ENCODE assay signal across 8 cellular contexts in the genomic region with DNA sequence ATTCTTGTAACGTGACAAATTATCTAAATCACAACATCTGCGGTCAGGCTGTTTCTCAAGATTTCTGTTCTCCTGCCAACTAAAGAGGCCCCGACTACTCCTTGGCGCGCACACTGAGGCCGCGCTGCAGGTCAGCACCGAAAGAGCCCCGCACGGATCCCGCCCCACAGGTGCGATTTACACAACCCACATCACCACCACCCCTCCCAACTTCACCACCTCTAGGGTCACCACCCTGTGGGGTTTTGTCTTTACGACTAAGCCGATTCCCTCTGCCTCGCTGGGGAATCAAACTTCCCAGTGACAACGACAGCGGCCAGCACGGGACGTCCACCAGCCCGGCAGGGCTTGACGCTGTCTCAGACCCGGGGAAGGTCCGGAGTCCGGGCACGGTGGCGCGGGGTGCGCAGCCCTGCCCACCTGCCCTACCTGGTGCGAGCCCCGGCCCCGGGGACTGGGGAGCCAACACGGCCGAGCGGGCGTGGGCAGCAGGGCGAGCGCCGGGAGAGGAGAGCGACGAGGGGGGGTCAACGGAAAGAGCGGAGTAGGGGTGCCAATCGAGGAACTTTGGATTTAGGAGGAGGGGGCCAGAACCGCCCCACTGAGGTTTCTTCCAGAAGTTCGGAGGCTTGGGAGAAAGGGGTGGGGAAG. TPM values are rescaled to one million over a fixed set of nuclear protein-coding genes. Genes with fewer than 3 reads are reported as not detected.
DNase-seq lines count a peak whose midpoint lies in the region; ATAC-seq and TF ChIP-seq lines count a peak whose summit lies in the region.

No MANE protein-coding gene starts in this region.

- no peak for TF ChIP-seq POLR2A in lower leg skin (IDR thresholded peaks at IDR 0.05)

- in situ Hi-C loops in SK-MEL-5 (cut with HindIII; ENCODE audit: low pct_unique_long_range_greater_than_20kb, low sequenced_read_pairs): no loop called here

- H3K36me3 ChIP-seq in thoracic aorta: no peaks in the 10 kb centered on the region

- H3K4me3 ChIP-seq in HFF-Myc (replicated peaks; ENCODE audit: low read depth, low read length) (peak overlapping the region; percentile 95), lower leg skin (ENCODE audit: low read depth, poor library complexity, severe bottlenecking) (peak overlapping the region; percentile 80), thoracic aorta (peak overlapping the region; percentile 89)

- H3K9me3 ChIP-seq in thoracic aorta: no peaks in the 10 kb centered on the region

- peaks cover 29 to 52% of the 10 kb centered on the region in 2 donors for H3K4me1 ChIP-seq in thoracic aorta (ENCODE audit: control insufficient read depth in 1 of 2, low read depth in 2 of 2)

- no peaks in the 10 kb centered on the region for H3K27me3 ChIP-seq in thoracic aorta (replicated peaks; ENCODE audit: insufficient read depth)

- H3K27ac ChIP-seq in cingulate gyrus (ENCODE audit: low read depth, low read length) (peak overlapping the region; percentile 49), thoracic aorta (peak overlapping the region; percentile 93 to 95)

- TF ChIP-seq CTCF in HFF-Myc (IDR thresholded peaks at IDR 0.05; ENCODE audit: low read depth, low read length, missing control alignments) (no peak), lower leg skin (IDR thresholded peaks at IDR 0.05) (no peak), thoracic aorta (IDR thresholded peaks at IDR 0.05) (no peak)

- DNase-seq in DMS 273 (lab: John Stamatoyannopoulos, UW; ENCODE audit: unreplicated experiment): peak; percentile 53
- DNase-seq in HFF-Myc (ENCODE audit: extremely low read depth, low read depth): no peak
- peak; percentile 37 for DNase-seq in SK-MEL-5 (ENCODE audit: low read depth, low spot score)
- peak; percentile 42 to 89 for DNase-seq in lower leg skin (ENCODE audit: low spot score in 2 of 2)
- no peak for DNase-seq in thoracic aorta (ENCODE audit: low spot score)
- DNase-seq in NK-92 (lab: John Stamatoyannopoulos, UW; ENCODE audit: unreplicated experiment): no peak
- no peak for DNase-seq in cerebellar nuclear complex (lab: John Stamatoyannopoulos, UW)

- no peak for ATAC-seq in thoracic aorta (ENCODE audit: insufficient number of reproducible peaks, low FRiP score, low read depth)

- intact Hi-C loops in lower leg skin (cut with DNase I; ENCODE audit: low total_unique reads): no loop called here

- 0 to 1% methylated on average over 41 to 45 of the region's 45 CpGs for WGBS in lower leg skin, 2 donors

RNA-seq across cellular contexts. Expression of a gene that starts 0.8 kb away (rescaled TPM):
- total RNA-seq in SK-MEL-5 (2014; rRNA removed; shearing (Covaris generic)): 24.4 and 27.1 TPM in 2 replicates
- polyA plus RNA-seq in SK-MEL-5 (2015; cell fraction: cytosol; rRNA removed): 9.0 and 12.0 TPM in 2 replicates
- 88.2 and 135 TPM in 2 replicates for polyA plus RNA-seq in SK-MEL-5 (2015; cell fraction: nucleus; rRNA removed)
- total RNA-seq in lower leg skin (10 to 100 TPM; 37.8 to 47.3 (median 42.1) TPM), thoracic aorta (100 to 1,000 TPM; 107 to 118 TPM)

Comparison
In these comparisons a context has a peak if more than half of its experiments do, and no peak if none do; other contexts are left out.
1. DNase-seq: peak in DMS 273 (single experiment), SK-MEL-5 (single experiment) and lower leg skin (2 of 2); none in HFF-Myc (single experiment), thoracic aorta (single experiment), NK-92 (single experiment) and cerebellar nuclear complex (0 of 2).
2. Peak in every context shown above with its lines, with median percentiles within 50 percentile points of each other: H3K4me3 ChIP-seq.